ENCODE assay signal across 11 cellular contexts in the genomic region with DNA sequence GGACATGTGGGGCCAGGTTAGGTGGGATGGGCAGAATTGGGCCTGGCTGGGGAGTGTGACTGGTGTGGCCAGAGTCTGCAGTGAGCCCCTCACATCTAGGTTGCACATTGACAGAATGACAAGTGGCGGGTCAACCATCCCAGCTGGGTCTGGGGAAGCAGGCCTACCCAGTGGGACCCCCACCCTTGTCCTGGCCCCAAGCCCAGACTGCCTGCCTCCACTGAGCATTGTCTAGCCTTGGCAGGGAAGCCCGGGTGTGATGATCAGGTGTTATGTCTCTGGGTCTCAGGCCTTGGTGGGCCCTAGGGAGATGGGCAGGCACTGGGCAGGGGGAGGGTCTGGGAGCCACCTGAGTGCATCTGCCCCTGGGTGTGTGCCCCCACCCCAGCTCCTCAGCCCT. TPM values are rescaled to one million over a fixed set of nuclear protein-coding genes. Genes with fewer than 3 reads are reported as not detected.
A peak's percentile ranks its signal among the peaks of the same experiment; 100 is the strongest.
DNase-seq lines count a peak whose midpoint lies in the region; ATAC-seq and TF ChIP-seq lines count a peak whose summit lies in the region.
"Had no signal": no experiment of that assay in that cellular context is flagged by ENCODE, and none has a peak within 500 bp of the region (broad histone marks: within the 10 kb centered on the region; RNA-seq: fewer than 3 reads in every experiment).

No MANE protein-coding gene starts in this region.

- no peaks in the 10 kb centered on the region for H3K36me3 Mint-ChIP-seq in chondrocyte (ENCODE audit: low read depth)
- no peaks in the 10 kb centered on the region for H3K36me3 Mint-ChIP-seq in nephron (ENCODE audit: low read depth)
- H3K36me3 Mint-ChIP-seq: CD4-positive, alpha-beta memory T cell had no signal

- ATAC-seq in aorta (ENCODE audit: low FRiP score) = no peak

- intact Hi-C loops in aorta (cut with DNase I) = loop anchor here in 1 of 2 donors (5.0 kb wide), 1 partner anchor 188 kb away; no protein-coding TSS in a partner anchor
- intact Hi-C loops in cardiac septum (cut with DNase I) = loop anchor here (5.0 kb wide), 2 partner anchors 57 to 183 kb away; no protein-coding TSS in a partner anchor

- H3K27me3 Mint-ChIP-seq in chondrocyte (ENCODE audit: low read depth) (no peaks in the 10 kb centered on the region), nephron (ENCODE audit: low read depth) (peaks cover 4% of the 10 kb centered on the region)

- DNase-seq in GM10248 (ENCODE audit: extremely low spot score) (peak; percentile 10), chondrocyte (ENCODE audit: low spot score) (peak; percentile 59), aorta (peak; percentile 37 to 41), right atrium auricular region (ENCODE audit: low spot score) (no peak), cardiac septum (ENCODE audit: low spot score) (no peak), GM13977 (ENCODE audit: low spot score) (no peak)
- DNase-seq: C1 segment of cervical spinal cord; CD4-positive, alpha-beta memory T cell; DMS79 had no signal

- TF ChIP-seq CTCF in GM10248 (IDR thresholded peaks at IDR 0.05; ENCODE audit: control extremely low read depth, extremely low read depth, low read depth, missing control alignments) (no peak), chondrocyte (IDR thresholded peaks at IDR 0.05) (no peak), nephron (IDR thresholded peaks at IDR 0.05; ENCODE audit: unreplicated experiment in 3 of 3) (no peak), right atrium auricular region (IDR thresholded peaks at IDR 0.05) (no peak), GM13977 (IDR thresholded peaks at IDR 0.05; ENCODE audit: extremely low read depth, insufficient read depth, missing control alignments) (no peak)

- H3K4me1 Mint-ChIP-seq in chondrocyte (ENCODE audit: low read depth) = peaks cover 11% of the 10 kb centered on the region
- peaks cover 8% of the 10 kb centered on the region for H3K4me1 Mint-ChIP-seq in nephron

- no peaks in the 10 kb centered on the region for H3K27me3 ChIP-seq in aorta (ENCODE audit: control insufficient read depth in 1 of 2, insufficient read depth in 2 of 2, low read length in 1 of 2)
- H3K27me3 ChIP-seq in right atrium auricular region = no peaks in the 10 kb centered on the region

- H3K9me3 Mint-ChIP-seq in chondrocyte (ENCODE audit: low read depth) = no peaks in the 10 kb centered on the region
- no peaks in the 10 kb centered on the region for H3K9me3 Mint-ChIP-seq in nephron
- H3K9me3 Mint-ChIP-seq: CD4-positive, alpha-beta memory T cell had no signal

- H3K27ac ChIP-seq in aorta (ENCODE audit: low read depth in 1 of 2, low read length in 2 of 2) (no peak overlapping the region), right atrium auricular region (no peak overlapping the region)

- H3K4me3 Mint-ChIP-seq in chondrocyte (ENCODE audit: unreplicated experiment) (no peak overlapping the region), nephron (peak overlapping the region in 2 of 3 experiments; percentile 18 to 24)
- H3K4me3 Mint-ChIP-seq: B cell had no signal

- in situ Hi-C loops in GM13977 (cut with MboI; ENCODE audit: low pct_unique_long_range_greater_than_20kb, low sequenced_read_pairs, unreplicated experiment) = no loop called here

- CTCF ChIA-PET in GM10248 (lab: Yijun Ruan, JAX) = interaction anchor here (0.7 to 1.7 kb wide), 5 partner anchors 13 to 448 kb away, joined by 3 to 5 read pairs (median 3); no protein-coding TSS in a partner anchor

- H3K27ac Mint-ChIP-seq in chondrocyte (ENCODE audit: unreplicated experiment) = no peak overlapping the region
- no peak overlapping the region for H3K27ac Mint-ChIP-seq in nephron
- H3K27ac Mint-ChIP-seq: B cell had no signal

- POLR2A ChIA-PET in GM10248 (lab: Yijun Ruan, JAX) = no interaction called here

- WGBS in aorta, 2 donors = 89 to 94% methylated on average over 2 of the region's 2 CpGs

- no peaks in the 10 kb centered on the region for H3K36me3 ChIP-seq in aorta (ENCODE audit: control insufficient read depth in 1 of 2, insufficient read depth in 2 of 2, low read length in 1 of 2)
- H3K36me3 ChIP-seq in right atrium auricular region = no peaks in the 10 kb centered on the region

- no peaks in the 10 kb centered on the region for H3K9me3 ChIP-seq in aorta (ENCODE audit: control insufficient read depth, low read length)
- H3K9me3 ChIP-seq in right atrium auricular region = no peaks in the 10 kb centered on the region

- H3K4me3 ChIP-seq in aorta (ENCODE audit: low read length in 2 of 2) = no peak overlapping the region
- H3K4me3 ChIP-seq in right atrium auricular region = no peak overlapping the region

- H3K4me1 ChIP-seq in aorta (ENCODE audit: control insufficient read depth in 1 of 2, insufficient read depth in 2 of 2, low read length in 2 of 2) (no peaks in the 10 kb centered on the region), right atrium auricular region (peaks cover 0 to 22% of the 10 kb centered on the region in 2 donors)

RNA-seq across cellular contexts. Expression of gene ZNF678, which starts 18.7 kb away (rescaled TPM):
- total RNA-seq in chondrocyte (4.2 to 6.3 TPM (median 4.6 TPM) in 3 replicates), aorta (1 to 10 TPM; 7.2 to 9.7 TPM), right atrium auricular region (1 to 10 TPM; 2.7 to 3.3 TPM), cardiac septum (4.5 TPM)
- 1 to 10 TPM; 1.8 to 2.8 TPM for polyA plus RNA-seq in aorta

Comparison
In these comparisons a context has a peak if more than half of its experiments do, and no peak if none do; other contexts are left out.
1. DNase-seq: peak in GM10248 (single experiment), chondrocyte (single experiment) and aorta (2 of 2); none in right atrium auricular region (single experiment), cardiac septum (single experiment) and GM13977 (single experiment).